In genomic region chr7:16420649-16421332, GRCh38 we compare ENCODE assay signal across 8 cellular contexts. TPM values are rescaled to one million over a fixed set of nuclear protein-coding genes. Genes with fewer than 3 reads are reported as not detected.
A peak's percentile ranks its signal among the peaks of the same experiment; 100 is the strongest.
DNase-seq lines count a peak whose midpoint lies in the region; ATAC-seq and TF ChIP-seq lines count a peak whose summit lies in the region.

No MANE protein-coding gene starts in this region.

- peak; percentile 80 for ATAC-seq in GM19025 (IDR thresholded peaks at IDR 0.05; ENCODE audit: low read depth, unreplicated experiment)
- peak; percentile 90 for ATAC-seq in HG03280 (IDR thresholded peaks at IDR 0.05; ENCODE audit: unreplicated experiment)
- ATAC-seq in left colon, result peak; percentile 85

- DNase-seq in AG09309 (ENCODE audit: low read depth) (peak; percentile 59), NCI-H524 (lab: John Stamatoyannopoulos, UW) (peak; percentile 85 to 94), dedifferentiated amniotic fluid mesenchymal stem cell (ENCODE audit: extremely low spot score) (peak; percentile 76), left colon (peak; percentile 89 to 90)
- peak; percentile 95 for DNase-seq in activated CD4-positive, alpha-beta T cell treated with anti-CD3 and anti-CD28 coated beads, Interleukin-2, amount 10 ng/mL, durations not matched to agents 24 days and 14 days
- peak; percentile 89 for DNase-seq in stimulated activated CD4-positive, alpha-beta T cell treated with anti-CD3 and anti-CD28 coated beads, Interleukin-1b, Interleukin-23, amount 100 ng/mL, for 48 hours

- peak; percentile 34 for TF ChIP-seq CTCF in AG09309 (IDR thresholded peaks at IDR 0.05; ENCODE audit: control insufficient read depth, insufficient read depth, low read depth, low read length, missing control alignments)

- H3K4me1 Mint-ChIP-seq in activated CD4-positive, alpha-beta T cell treated with anti-CD3 and anti-CD28 coated beads, Interleukin-2, amount 10 ng/mL, durations not matched to agents 24 days and 14 days, result peaks cover 18% of the 10 kb centered on the region

- H3K9me3 Mint-ChIP-seq in activated CD4-positive, alpha-beta T cell treated with anti-CD3 and anti-CD28 coated beads, Interleukin-2, amount 10 ng/mL, durations not matched to agents 24 days and 14 days, result peaks cover 11% of the 10 kb centered on the region

- H3K4me3 Mint-ChIP-seq in activated CD4-positive, alpha-beta T cell treated with anti-CD3 and anti-CD28 coated beads, Interleukin-2, amount 10 ng/mL, durations not matched to agents 24 days and 14 days, result peak overlapping the region; percentile 89

- H3K27me3 Mint-ChIP-seq in activated CD4-positive, alpha-beta T cell treated with anti-CD3 and anti-CD28 coated beads, Interleukin-2, amount 10 ng/mL, durations not matched to agents 24 days and 14 days, result peaks cover 3% of the 10 kb centered on the region

- H3K4me3 ChIP-seq in AG09309 (ENCODE audit: control insufficient read depth, low read depth, low read length), result peak overlapping the region; percentile 58

- H3K36me3 Mint-ChIP-seq in activated CD4-positive, alpha-beta T cell treated with anti-CD3 and anti-CD28 coated beads, Interleukin-2, amount 10 ng/mL, durations not matched to agents 24 days and 14 days (ENCODE audit: low read depth), result peaks cover 2% of the 10 kb centered on the region

- peak overlapping the region; percentile 98 for H3K27ac Mint-ChIP-seq in activated CD4-positive, alpha-beta T cell treated with anti-CD3 and anti-CD28 coated beads, Interleukin-2, amount 10 ng/mL, durations not matched to agents 24 days and 14 days

- intact Hi-C loops in activated CD4-positive, alpha-beta T cell treated with anti-CD3 and anti-CD28 coated beads, Interleukin-2, amount 10 ng/mL, durations not matched to agents 24 days and 14 days (cut with micrococcal nuclease), result loop anchor here (1.0 to 5.0 kb wide), 3 partner anchors 225 to 880 kb away; partner anchors contain the start of gene ANKMY2
- intact Hi-C loops in left colon (cut with DNase I, micrococcal nuclease), result no loop called here

RNA-seq across cellular contexts. Expression of gene CRPPA, which starts 0.5 kb away (rescaled TPM):
- total RNA-seq in activated CD4-positive, alpha-beta T cell treated with anti-CD3 and anti-CD28 coated beads, Interleukin-2, amount 10 ng/mL, durations not matched to agents 24 days and 14 days, result 1.1 and 1.3 TPM in 2 replicates
- total RNA-seq in left colon, result 1 to 10 TPM; 2.6 to 2.7 TPM

RNA-seq across cellular contexts. Expression of gene SOSTDC1, which starts 44.7 kb away (rescaled TPM):
- not detected in 2 replicates for total RNA-seq in activated CD4-positive, alpha-beta T cell treated with anti-CD3 and anti-CD28 coated beads, Interleukin-2, amount 10 ng/mL, durations not matched to agents 24 days and 14 days
- 1 to 10 TPM; 6.4 to 7.1 TPM for total RNA-seq in left colon

Comparison
In these comparisons a context has a peak if more than half of its experiments do, and no peak if none do; other contexts are left out.
1. Peak in every context shown above with its lines: DNase-seq, ATAC-seq and H3K4me3 ChIP-seq.